In genomic region chr3:58241321-58242044, GRCh38 we compare ENCODE assay signal across 21 cellular contexts. TPM values are rescaled to one million over a fixed set of nuclear protein-coding genes. Genes with fewer than 3 reads are reported as not detected.
DNase-seq lines count a peak whose midpoint lies in the region; ATAC-seq, FAIRE-seq and TF ChIP-seq lines count a peak whose summit lies in the region.
"Had no signal": no experiment of that assay in that cellular context is flagged by ENCODE, and none has a peak within 500 bp of the region (broad histone marks: within the 10 kb centered on the region; RNA-seq: fewer than 3 reads in every experiment).

No MANE protein-coding gene starts in this region.

- ATAC-seq in WTC11, result no peak
- no peak for ATAC-seq in GM18870 (IDR thresholded peaks at IDR 0.05; ENCODE audit: unreplicated experiment)
- ATAC-seq: mucosa of descending colon had no signal

- H3K4me2 ChIP-seq in H9 (ENCODE audit: insufficient read depth, insufficient read length, low read length) (no peak overlapping the region), keratinocyte (ENCODE audit: control insufficient read depth, extremely low read depth, insufficient read depth, low read depth, low read length) (peak overlapping the region; percentile 39)
- H3K4me2 ChIP-seq: SK-N-SH had no signal

- WGBS in H9 (ENCODE audit: extremely low coverage, insufficient read length, low lambda C conversion rate), result no CpG with 5 or more reads among the region's 4 CpGs
- WGBS in stomach, 5 donors, result 79 to 89% (median 81%) methylated on average over 3 to 4 of the region's 4 CpGs

- no peak overlapping the region for H3K4me3 ChIP-seq in keratinocyte (ENCODE audit: control insufficient read depth in 2 of 3, extremely low read depth in 1 of 3, insufficient read depth in 2 of 3, low read depth in 1 of 3, low read length in 3 of 3)
- H3K4me3 ChIP-seq in stomach, result no peak overlapping the region
- H3K4me3 ChIP-seq: mucosa of descending colon had no signal

- H3K14ac ChIP-seq in H9 (ENCODE audit: insufficient read depth, low read length), result no peak overlapping the region

- H3K9me3 ChIP-seq in H9 (ENCODE audit: control insufficient read depth, low read depth, low read length) (no peaks in the 10 kb centered on the region), keratinocyte (ENCODE audit: control insufficient read depth, low read depth, low read length) (no peaks in the 10 kb centered on the region), stomach (no peaks in the 10 kb centered on the region)
- H3K9me3 ChIP-seq: mucosa of descending colon, SK-N-SH had no signal

- no peak overlapping the region for H3K23ac ChIP-seq in H9 (ENCODE audit: insufficient read length, low read depth, low read length)

- H2BK120ac ChIP-seq in H9 (ENCODE audit: low read depth, low read length, poor library complexity, severe bottlenecking), result no peak overlapping the region

- intact Hi-C loops in stomach (cut with DNase I; ENCODE audit: low total_unique reads), result no loop called here

- H3K4me1 ChIP-seq in H9 (ENCODE audit: insufficient read depth, low read length), result no peaks in the 10 kb centered on the region
- peaks cover 25% of the 10 kb centered on the region for H3K4me1 ChIP-seq in keratinocyte (ENCODE audit: control insufficient read depth, extremely low read depth, insufficient read depth, low read length)
- peaks cover 4 to 57% (median 28%) of the 10 kb centered on the region in 4 donors for H3K4me1 ChIP-seq in stomach

- H3K27ac Mint-ChIP-seq in H9 (no peak overlapping the region), WTC11 (no peak overlapping the region; the same call in 1 of the 2 replicates)
- H3K27ac Mint-ChIP-seq: endodermal cell; stimulated activated naive CD8-positive, alpha-beta T cell treated with anti-CD3 and anti-CD28 coated beads, Interleukin-15, Interleukin-2, amounts not matched to agents 100 ng/mL and 50 ng/mL, for 24 hours had no signal

- H3K4me3 Mint-ChIP-seq in H9 (no peak overlapping the region), WTC11 (no peak overlapping the region)
- H3K4me3 Mint-ChIP-seq: endodermal cell; stimulated activated naive CD8-positive, alpha-beta T cell treated with anti-CD3 and anti-CD28 coated beads, Interleukin-15, Interleukin-2, amounts not matched to agents 100 ng/mL and 50 ng/mL, for 24 hours had no signal

- peaks cover 18% of the 10 kb centered on the region for H3K23me2 ChIP-seq in H9 (ENCODE audit: insufficient read length, low read depth, low read length, poor library complexity, severe bottlenecking)

- H3T11ph ChIP-seq in H9 (ENCODE audit: low read length), result no peak overlapping the region

- H2AK5ac ChIP-seq in H9 (ENCODE audit: insufficient read length, low read length), result no peak overlapping the region

- H3K27ac ChIP-seq in H9 (ENCODE audit: insufficient read length, low read depth, low read length), result no peak overlapping the region
- H3K27ac ChIP-seq in keratinocyte (ENCODE audit: control insufficient read depth, insufficient read depth, low read length), result peak overlapping the region; percentile 17
- peak overlapping the region in 3 of 5 donors; percentile 25 to 34 (median 27) for H3K27ac ChIP-seq in stomach

- H3K9ac ChIP-seq in H9 (ENCODE audit: extremely low read depth, insufficient read length, low read length), result no peak overlapping the region
- peak overlapping the region; percentile 2 for H3K9ac ChIP-seq in keratinocyte (ENCODE audit: control insufficient read depth, extremely low read depth, insufficient read depth, low read length)
- H3K9ac ChIP-seq: SK-N-SH had no signal

- no peak overlapping the region for H4K5ac ChIP-seq in H9 (ENCODE audit: insufficient read length, low read depth, low read length)

- no peak overlapping the region for H2BK20ac ChIP-seq in H9 (ENCODE audit: low read depth, low read length, poor library complexity, severe bottlenecking)

- H3K27me3 Mint-ChIP-seq in H9 (ENCODE audit: low read depth), result peaks cover 48% of the 10 kb centered on the region
- H3K27me3 Mint-ChIP-seq in WTC11 (ENCODE audit: low read depth), result peaks cover 27% of the 10 kb centered on the region
- H3K27me3 Mint-ChIP-seq: stimulated activated naive CD8-positive, alpha-beta T cell treated with anti-CD3 and anti-CD28 coated beads, Interleukin-15, Interleukin-2, amounts not matched to agents 100 ng/mL and 50 ng/mL, for 24 hours had no signal

- H3K4me1 Mint-ChIP-seq in H9, result peaks cover 12 to 13% of the 10 kb centered on the region in 2 experiments
- peaks cover 8% of the 10 kb centered on the region for H3K4me1 Mint-ChIP-seq in WTC11

- H3K9me3 Mint-ChIP-seq in H9, result no peaks in the 10 kb centered on the region
- no peaks in the 10 kb centered on the region for H3K9me3 Mint-ChIP-seq in WTC11
- H3K9me3 Mint-ChIP-seq: endodermal cell; stimulated activated naive CD8-positive, alpha-beta T cell treated with anti-CD3 and anti-CD28 coated beads, Interleukin-15, Interleukin-2, amounts not matched to agents 100 ng/mL and 50 ng/mL, for 24 hours had no signal

- H3K4ac ChIP-seq in H9 (ENCODE audit: low read depth, low read length), result no peak overlapping the region

- no peak overlapping the region for H3K18ac ChIP-seq in H9 (ENCODE audit: insufficient read length, low read depth, low read length)

- H3K36me3 ChIP-seq in keratinocyte (ENCODE audit: control insufficient read depth in 2 of 2, extremely low read depth in 1 of 2, insufficient read depth in 2 of 2, low read length in 2 of 2), result no peaks in the 10 kb centered on the region
- H3K36me3 ChIP-seq in stomach, result no peaks in the 10 kb centered on the region

- H2AFZ ChIP-seq in H9 (ENCODE audit: low read length) (no peak overlapping the region), keratinocyte (ENCODE audit: control insufficient read depth, low read length) (no peak overlapping the region)

- 0 out of 3 replicates have a peak, but pooled peaks have one; percentile 28 for TF ChIP-seq CTCF in H9 (conservative IDR thresholded peaks at IDR 0.05)
- TF ChIP-seq CTCF in WTC11 (IDR thresholded peaks at IDR 0.05), result no peak
- no peak for TF ChIP-seq CTCF in keratinocyte (optimal IDR thresholded peaks at IDR 0.05 in 1 of 3, IDR thresholded peaks at IDR 0.05 in 1 of 3, conservative IDR thresholded peaks at IDR 0.05 in 1 of 3; ENCODE audit: extremely low read depth in 1 of 3, insufficient read depth in 2 of 3, low read length in 3 of 3)
- TF ChIP-seq CTCF in stomach (IDR thresholded peaks at IDR 0.05), result no peak

- no peak overlapping the region for H4K91ac ChIP-seq in H9 (ENCODE audit: insufficient read length, low read depth, low read length)

- H3K79me1 ChIP-seq in H9 (ENCODE audit: insufficient read depth, low read depth, low read length, poor library complexity, severe bottlenecking), result no peaks in the 10 kb centered on the region

- CTCF ChIA-PET in WTC11 (lab: Charles Lee), result interaction anchor here (0.7 to 2.2 kb wide), 6 partner anchors 9 to 65 kb away, joined by 3 to 11 read pairs (median 6); partner anchors contain the start of genes HTD2 and RPP14

- dilution Hi-C loops in keratinocyte (cut with MboI; ENCODE audit: extremely low pct_ligation_motif_present, low sequenced_read_pairs), result no loop called here

- no peak overlapping the region for H2BK15ac ChIP-seq in H9 (ENCODE audit: low read depth, low read length)

- H2BK12ac ChIP-seq in H9 (ENCODE audit: insufficient read length, low read depth, low read length), result no peak overlapping the region

- no peaks in the 10 kb centered on the region for H3K9me1 ChIP-seq in keratinocyte (ENCODE audit: control insufficient read depth, extremely low read depth, insufficient read depth, low read length)

- H3K36me3 Mint-ChIP-seq in H9 (ENCODE audit: insufficient read depth in 1 of 3, low read depth in 3 of 3) (no peaks in the 10 kb centered on the region), WTC11 (no peaks in the 10 kb centered on the region)

- no peak for TF ChIP-seq EP300 in stomach (IDR thresholded peaks at IDR 0.05)

- no peak for DNase-seq in H9
- no peak for DNase-seq in WTC11 (ENCODE audit: low spot score)
- DNase-seq in keratinocyte (ENCODE audit: low read depth, low spot score), result no peak
- no peak for DNase-seq in stomach
- DNase-seq in Kasumi-1 (lab: John Stamatoyannopoulos, UW), result no peak
- DNase-seq in NCI-H2081 treated with DMSO at 0.1 percent for 48 hours (lab: John Stamatoyannopoulos, UW), result no peak
- DNase-seq: activated CD4-positive, alpha-beta T cell treated with anti-CD3 and anti-CD28 coated beads, Interleukin-2, amount 50 U/mL, for 1 hour; activated CD8-positive, alpha-beta memory T cell treated with anti-CD3 and anti-CD28 coated beads, Interleukin-2, amount 50 U/mL, for 48 hours; activated effector memory CD4-positive, alpha-beta T cell treated with anti-CD3 and anti-CD28 coated beads, Interleukin-2, amount 50 U/mL, for 16 hours; AML-193; amygdala; endodermal cell; left cardiac atrium; mucosa of descending colon; NCI-H1417; NCI-H2171 treated with DMSO at 0.1 percent for 48 hours; SK-N-SH; stimulated activated CD4-positive, alpha-beta T cell treated with anti-CD3 and anti-CD28 coated beads, Interleukin-15, amount 100 ng/mL, for 24 hours had no signal

- H4K20me1 ChIP-seq in H9 (ENCODE audit: control insufficient read depth, insufficient read depth, insufficient read length), result no peaks in the 10 kb centered on the region
- no peaks in the 10 kb centered on the region for H4K20me1 ChIP-seq in keratinocyte (ENCODE audit: control insufficient read depth, extremely low read depth, insufficient read depth, low read length)

- no peak for TF ChIP-seq POLR2A in stomach (IDR thresholded peaks at IDR 0.05)

- POLR2A ChIA-PET in WTC11 (lab: Charles Lee), result no interaction called here

- H2BK5ac ChIP-seq in H9 (ENCODE audit: insufficient read length, low read length), result no peak overlapping the region

- no peak overlapping the region for H4K8ac ChIP-seq in H9 (replicated peaks; ENCODE audit: insufficient read length, low read depth, low read length)

- no peaks in the 10 kb centered on the region for H3K79me2 ChIP-seq in H9 (ENCODE audit: insufficient read depth, low read length)
- H3K79me2 ChIP-seq in keratinocyte (ENCODE audit: control insufficient read depth, insufficient read depth, low read length), result peaks cover 7% of the 10 kb centered on the region

- peak; percentile 68 for FAIRE-seq in keratinocyte (lab: Jason Lieb, UNC)

- H3K27me3 ChIP-seq in H9 (ENCODE audit: insufficient read depth, low read length) (peaks cover 7% of the 10 kb centered on the region; the same call in 1 of the 2 replicates), keratinocyte (ENCODE audit: control insufficient read depth, extremely low read depth, insufficient read depth, low read length) (no peaks in the 10 kb centered on the region), stomach (no peaks in the 10 kb centered on the region)

- H3K56ac ChIP-seq in H9 (ENCODE audit: insufficient read length, low read depth, low read length), result no peak overlapping the region

RNA-seq across cellular contexts. Expression of gene ABHD6, which starts 3.9 kb away (rescaled TPM):
- total RNA-seq in H9 (2021) (1.8 and 2.2 TPM in 2 replicates), WTC11 (2021) (5.4 to 6.5 TPM (median 6.3 TPM) in 3 replicates), stomach (10 to 100 TPM in 3 of 5 donors, 1 to 10 TPM in 2; 5.8 to 22.8 (median 12.2) TPM)
- polyA plus RNA-seq in keratinocyte (13.6 to 21.5 TPM (median 15.2 TPM) in 3 replicates), stomach (1 to 10 TPM; 4.3 to 6.2 (median 4.6) TPM)
- 14.6 TPM for polyA plus RNA-seq in keratinocyte (2011; ENCODE audit: low read depth)
- 12.4 and 15.5 TPM in 2 replicates for polyA plus RNA-seq in keratinocyte (2011; cell fraction: cytosol; rRNA removed)
- polyA plus RNA-seq in keratinocyte (2011; cell fraction: nucleus; rRNA removed), result 20.1 and 24.9 TPM in 2 replicates
- 9.0 and 15.8 TPM in 2 replicates for polyA plus RNA-seq in keratinocyte (2012; ENCODE audit: low replicate concordance)
- 24.6 to 29.0 TPM (median 27.1 TPM) in 3 replicates for polyA minus RNA-seq in keratinocyte
- 18.6 TPM for polyA minus RNA-seq in keratinocyte (2011; cell fraction: cytosol; rRNA and poly(A)+ RNA removed)
- polyA minus RNA-seq in keratinocyte (2011; cell fraction: nucleus; rRNA and poly(A)+ RNA removed), result 14.1 and 21.5 TPM in 2 replicates

RNA-seq across cellular contexts. Expression of gene DNASE1L3, which starts 30.7 kb away (rescaled TPM):
- not detected in 2 replicates for total RNA-seq in H9 (2021)
- total RNA-seq in WTC11 (2021), result not detected in 3 replicates
- polyA plus RNA-seq in keratinocyte, result 0.77 to 2.1 TPM (median 1.9 TPM) in 3 replicates
- 1.2 TPM for polyA plus RNA-seq in keratinocyte (2011; ENCODE audit: low read depth)
- polyA plus RNA-seq in keratinocyte (2011; cell fraction: cytosol; rRNA removed), result 0.52 and 0.58 TPM in 2 replicates
- polyA plus RNA-seq in keratinocyte (2011; cell fraction: nucleus; rRNA removed), result 1.4 and 1.5 TPM in 2 replicates
- polyA plus RNA-seq in keratinocyte (2012; ENCODE audit: low replicate concordance), result 0.61 and 0.69 TPM in 2 replicates
- 2.1 to 5.4 TPM in 2 of 3 replicates, not detected in the other for polyA minus RNA-seq in keratinocyte
- not detected for polyA minus RNA-seq in keratinocyte (2011; cell fraction: cytosol; rRNA and poly(A)+ RNA removed)
- 1.1 and 1.5 TPM in 2 replicates for polyA minus RNA-seq in keratinocyte (2011; cell fraction: nucleus; rRNA and poly(A)+ RNA removed)
- 10 to 100 TPM in 1 of 5 donors, 1 to 10 TPM in 1, under 1 TPM in 1, not detected in 2; 0.43 to 10.4 (median 5.1) TPM for total RNA-seq in stomach
- 1 to 10 TPM in 2 of 3 donors, under 1 TPM in 1; 0.44 to 4.4 (median 1.8) TPM for polyA plus RNA-seq in stomach
- total RNA-seq: endodermal cell, LHCN-M2 had no signal
- polyA plus RNA-seq: SK-N-SH had no signal
